In genomic region chr13:114097893-114098688, GRCh38 we compare ENCODE assay signal across 11 cellular contexts. TPM values are rescaled to one million over a fixed set of nuclear protein-coding genes. Genes with fewer than 3 reads are reported as not detected.
A peak's percentile ranks its signal among the peaks of the same experiment; 100 is the strongest.
DNase-seq lines count a peak whose midpoint lies in the region; ATAC-seq and TF ChIP-seq lines count a peak whose summit lies in the region.
"Had no signal": no experiment of that assay in that cellular context is flagged by ENCODE, and none has a peak within 500 bp of the region (broad histone marks: within the 10 kb centered on the region; RNA-seq: fewer than 3 reads in every experiment).

No MANE protein-coding gene starts in this region.

- TF ChIP-seq CTCF in nephron (IDR thresholded peaks at IDR 0.05; ENCODE audit: unreplicated experiment in 3 of 3) (no peak), upper lobe of right lung (IDR thresholded peaks at IDR 0.05) (no peak)

- CTCF ChIA-PET in activated naive CD4-positive, alpha-beta T cell treated with anti-CD3 and anti-CD28 coated beads for 36 hours (lab: Charles Lee) = no interaction called here

- peaks cover 67% of the 10 kb centered on the region for H3K4me1 Mint-ChIP-seq in activated naive CD4-positive, alpha-beta T cell treated with anti-CD3 and anti-CD28 coated beads for 36 hours (ENCODE audit: low read depth)
- H3K4me1 Mint-ChIP-seq in effector memory CD8-positive, alpha-beta T cell (ENCODE audit: low read depth in 2 of 2) = peaks cover 63 to 76% of the 10 kb centered on the region in 2 donors
- peaks cover 29% of the 10 kb centered on the region for H3K4me1 Mint-ChIP-seq in nephron

- no peaks in the 10 kb centered on the region for H3K36me3 ChIP-seq in upper lobe of right lung

- H3K36me3 Mint-ChIP-seq in activated naive CD4-positive, alpha-beta T cell treated with anti-CD3 and anti-CD28 coated beads for 36 hours (ENCODE audit: low read depth) = peaks cover 37% of the 10 kb centered on the region
- peaks cover 68% of the 10 kb centered on the region for H3K36me3 Mint-ChIP-seq in effector memory CD8-positive, alpha-beta T cell (ENCODE audit: insufficient read depth)
- peaks cover 7% of the 10 kb centered on the region for H3K36me3 Mint-ChIP-seq in nephron (ENCODE audit: low read depth)

- H3K4me1 ChIP-seq in upper lobe of right lung = peaks cover 4% of the 10 kb centered on the region

- H3K4me3 ChIP-seq in upper lobe of right lung = no peak overlapping the region

- H3K27ac Mint-ChIP-seq in activated naive CD4-positive, alpha-beta T cell treated with anti-CD3 and anti-CD28 coated beads for 36 hours = peak overlapping the region; percentile 73
- peak overlapping the region; percentile 83 to 93 for H3K27ac Mint-ChIP-seq in effector memory CD8-positive, alpha-beta T cell
- H3K27ac Mint-ChIP-seq in nephron = peak overlapping the region; percentile 69 to 88 (median 72)

- no peaks in the 10 kb centered on the region for H3K27me3 Mint-ChIP-seq in activated naive CD4-positive, alpha-beta T cell treated with anti-CD3 and anti-CD28 coated beads for 36 hours (ENCODE audit: low read depth)
- no peaks in the 10 kb centered on the region for H3K27me3 Mint-ChIP-seq in effector memory CD8-positive, alpha-beta T cell
- H3K27me3 Mint-ChIP-seq in nephron (ENCODE audit: low read depth) = peaks cover 3% of the 10 kb centered on the region

- no peak for ATAC-seq in effector memory CD8-positive, alpha-beta T cell (replicated peaks)
- ATAC-seq in upper lobe of right lung = no peak

- no peak overlapping the region for H3K4me3 Mint-ChIP-seq in activated naive CD4-positive, alpha-beta T cell treated with anti-CD3 and anti-CD28 coated beads for 36 hours
- peak overlapping the region; percentile 64 to 73 for H3K4me3 Mint-ChIP-seq in effector memory CD8-positive, alpha-beta T cell
- peak overlapping the region; percentile 22 to 47 (median 42) for H3K4me3 Mint-ChIP-seq in nephron

- no peaks in the 10 kb centered on the region for H3K9me3 ChIP-seq in upper lobe of right lung

- H3K9me3 Mint-ChIP-seq in activated naive CD4-positive, alpha-beta T cell treated with anti-CD3 and anti-CD28 coated beads for 36 hours = peaks cover 19% of the 10 kb centered on the region
- peaks cover 0 to 9% of the 10 kb centered on the region in 2 donors for H3K9me3 Mint-ChIP-seq in effector memory CD8-positive, alpha-beta T cell
- peaks cover 11% of the 10 kb centered on the region for H3K9me3 Mint-ChIP-seq in nephron

- no peak for DNase-seq in activated naive CD4-positive, alpha-beta T cell treated with anti-CD3 and anti-CD28 coated beads for 36 hours
- no peak for DNase-seq in activated naive CD4-positive, alpha-beta T cell treated with Interleukin-2 at 50 U/mL for 16 hours
- DNase-seq in effector memory CD8-positive, alpha-beta T cell = no peak
- DNase-seq in upper lobe of right lung = peak; percentile 55
- DNase-seq in NCI-H1694 treated with DMSO at 0.1 percent for 48 hours (lab: John Stamatoyannopoulos, UW) = no peak
- DNase-seq in NOMO-1 treated with DMSO at 0.1 percent for 48 hours (lab: John Stamatoyannopoulos, UW; ENCODE audit: unreplicated experiment) = no peak
- DNase-seq in dermis blood vessel endothelial cell = no peak
- DNase-seq: effector CD4-positive, alpha-beta T cell; NCI-H82; stimulated activated CD4-positive, alpha-beta T cell treated with anti-CD3 and anti-CD28 coated beads, Interleukin-15, amount 100 ng/mL, for 24 hours had no signal

- H3K27me3 ChIP-seq in upper lobe of right lung = no peaks in the 10 kb centered on the region

- intact Hi-C loops in activated naive CD4-positive, alpha-beta T cell treated with anti-CD3 and anti-CD28 coated beads for 36 hours (cut with micrococcal nuclease) = no loop called here
- intact Hi-C loops in upper lobe of right lung (cut with DNase I) = no loop called here

- no peak overlapping the region for H3K27ac ChIP-seq in upper lobe of right lung

RNA-seq across cellular contexts. Expression of gene RASA3, which starts 34.3 kb away (rescaled TPM):
- 10 to 100 TPM; 48.3 to 48.8 TPM for total RNA-seq in activated naive CD4-positive, alpha-beta T cell treated with anti-CD3 and anti-CD28 coated beads for 36 hours
- total RNA-seq in upper lobe of right lung (17.3 TPM), dermis blood vessel endothelial cell (35.4 and 51.4 TPM in 2 replicates)
